ENCODE assay signal across 19 cellular contexts in the genomic region with DNA sequence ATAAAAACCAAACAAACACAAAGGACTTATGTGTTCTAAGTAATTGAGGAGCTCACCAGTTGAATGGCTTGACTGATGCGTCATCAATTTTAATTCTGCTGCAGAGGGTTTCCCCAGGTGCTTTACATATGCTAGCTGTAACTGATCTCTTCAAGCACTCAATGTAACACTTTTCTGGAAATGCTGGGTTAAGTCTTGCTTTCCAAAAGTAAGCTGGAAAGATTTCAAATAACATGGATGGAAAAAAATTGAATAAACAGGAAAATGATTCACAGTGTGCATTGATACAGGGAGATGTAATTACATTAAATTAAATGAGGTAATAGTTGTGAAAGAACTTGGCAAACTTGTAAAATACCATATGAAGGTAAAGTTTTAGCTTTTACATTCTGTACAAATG.
"Had no signal": no experiment of that assay in that cellular context is flagged by ENCODE, and none has a peak within 500 bp of the region (broad histone marks: within the 10 kb centered on the region; RNA-seq: fewer than 3 reads in every experiment).

No MANE protein-coding gene starts in this region.

- H3K4me3 Mint-ChIP-seq: activated CD4-positive, alpha-beta memory T cell treated with anti-CD3 and anti-CD28 coated beads for 36 hours; activated naive CD8-positive, alpha-beta T cell treated with anti-CD3 and anti-CD28 coated beads for 36 hours; nephron; stimulated activated memory B cell treated with anti-CD40 and anti-IgM and Interleukin-4, amounts not matched to agents 10 μg/mL and 1 μg/mL and 100 μg/mL, for 72 hours had no signal

- H3K27ac Mint-ChIP-seq: activated CD4-positive, alpha-beta memory T cell treated with anti-CD3 and anti-CD28 coated beads for 36 hours; activated naive CD8-positive, alpha-beta T cell treated with anti-CD3 and anti-CD28 coated beads for 36 hours; nephron; progenitor cell of endocrine pancreas; stimulated activated memory B cell treated with anti-CD40 and anti-IgM and Interleukin-4, amounts not matched to agents 10 μg/mL and 1 μg/mL and 100 μg/mL, for 72 hours had no signal

- H3K27ac ChIP-seq: colonic mucosa, gastroesophageal sphincter, tibial artery, vagina had no signal

- H3K9me3 Mint-ChIP-seq: activated CD4-positive, alpha-beta memory T cell treated with anti-CD3 and anti-CD28 coated beads for 36 hours; activated naive CD8-positive, alpha-beta T cell treated with anti-CD3 and anti-CD28 coated beads for 36 hours; nephron; stimulated activated memory B cell treated with anti-CD40 and anti-IgM and Interleukin-4, amounts not matched to agents 10 μg/mL and 1 μg/mL and 100 μg/mL, for 72 hours had no signal

- H3K4me1 ChIP-seq: colonic mucosa, gastroesophageal sphincter, tibial artery, vagina had no signal

- H3K36me3 ChIP-seq: colonic mucosa, gastroesophageal sphincter, tibial artery, vagina had no signal

- ATAC-seq: gastroesophageal sphincter; right cardiac atrium; stimulated activated memory B cell treated with anti-CD40 and anti-IgM and Interleukin-4, amounts not matched to agents 10 μg/mL and 1 μg/mL and 100 μg/mL, for 72 hours had no signal

- H3K27me3 Mint-ChIP-seq: activated CD4-positive, alpha-beta memory T cell treated with anti-CD3 and anti-CD28 coated beads for 36 hours; stimulated activated memory B cell treated with anti-CD40 and anti-IgM and Interleukin-4, amounts not matched to agents 10 μg/mL and 1 μg/mL and 100 μg/mL, for 72 hours had no signal

- H3K4me3 ChIP-seq: colonic mucosa, gastroesophageal sphincter, tibial artery, vagina had no signal

- DNase-seq: activated CD4-positive, alpha-beta memory T cell treated with anti-CD3 and anti-CD28 coated beads for 36 hours; activated CD4-positive, alpha-beta T cell treated with anti-CD3 and anti-CD28 coated beads for 1 hour; activated gamma-delta T cell treated with Interleukin-2 at 50 U/mL for 16 hours; activated naive CD8-positive, alpha-beta T cell treated with anti-CD3 and anti-CD28 coated beads for 36 hours; activated T-cell treated with anti-CD3 and anti-CD28 coated beads, Interleukin-2, amount 50 U/mL, for 48 hours; caudate nucleus; colonic mucosa; effector memory CD4-positive, alpha-beta T cell; kidney; left ventricle myocardium superior; mesendoderm; occipital lobe; right cardiac atrium; tibial artery had no signal

- H3K27me3 ChIP-seq: colonic mucosa, gastroesophageal sphincter, tibial artery, vagina had no signal

- H3K9me3 ChIP-seq: colonic mucosa, gastroesophageal sphincter, tibial artery, vagina had no signal

- H3K36me3 Mint-ChIP-seq: activated CD4-positive, alpha-beta memory T cell treated with anti-CD3 and anti-CD28 coated beads for 36 hours; activated naive CD8-positive, alpha-beta T cell treated with anti-CD3 and anti-CD28 coated beads for 36 hours; stimulated activated memory B cell treated with anti-CD40 and anti-IgM and Interleukin-4, amounts not matched to agents 10 μg/mL and 1 μg/mL and 100 μg/mL, for 72 hours had no signal

- H3K4me1 Mint-ChIP-seq: activated naive CD8-positive, alpha-beta T cell treated with anti-CD3 and anti-CD28 coated beads for 36 hours had no signal
